ENCODE assay signal across 32 cellular contexts in the genomic region with DNA sequence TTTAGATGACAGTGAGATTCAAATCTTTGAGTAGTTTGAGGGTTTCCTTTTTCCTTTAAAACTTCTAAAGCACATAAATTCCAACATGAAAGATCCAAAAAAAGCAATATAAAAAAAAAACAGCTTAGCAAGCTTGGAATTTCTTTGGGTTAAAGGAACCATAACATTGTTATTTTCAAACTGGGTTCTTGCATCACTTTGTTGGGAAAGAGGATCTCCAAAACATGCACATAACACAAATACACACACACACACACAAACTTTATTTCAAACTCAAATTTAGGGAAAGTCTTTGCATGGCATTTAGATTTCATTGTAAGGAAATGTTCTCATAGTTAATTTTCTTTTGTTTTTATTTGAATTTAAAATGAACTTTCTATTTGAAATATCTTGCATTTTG.
"Had no signal": no experiment of that assay in that cellular context is flagged by ENCODE, and none has a peak within 500 bp of the region (broad histone marks: within the 10 kb centered on the region; RNA-seq: fewer than 3 reads in every experiment).

No MANE protein-coding gene starts in this region.

- H3K27me3 ChIP-seq: brain microvascular endothelial cell, MG63 had no signal

- H3K4me3 ChIP-seq: MG63 had no signal

- H3K9me3 ChIP-seq: MG63 had no signal

- H3K27ac ChIP-seq: brain microvascular endothelial cell, VCaP had no signal

- H3K36me3 ChIP-seq: brain microvascular endothelial cell, MG63 had no signal

- DNase-seq: activated B cell treated with CpG ODN at 0.5 μM for 24 hours; activated CD4-positive, alpha-beta memory T cell treated with anti-CD3 and anti-CD28 coated beads for 36 hours; activated CD4-positive, alpha-beta T cell treated with anti-CD3 and anti-CD28 coated beads for 4 hours; activated CD4-positive, alpha-beta T cell treated with anti-CD3 and anti-CD28 coated beads, Interleukin-2, amount 50 U/mL, for 1 hour; activated CD4-positive, CD25-positive, alpha-beta regulatory T cell treated with anti-CD3 and anti-CD28 coated beads, Interleukin-2, amount 50 U/mL, for 72 hours; activated CD8-positive, alpha-beta memory T cell treated with anti-CD3 and anti-CD28 coated beads, Interleukin-2, amount 50 U/mL, for 4 hours; activated gamma-delta T cell treated with Interleukin-2 at 50 U/mL for 16 hours; activated naive CD4-positive, alpha-beta T cell treated with anti-CD3 and anti-CD28 coated beads, Interleukin-2, amount 10 ng/mL, durations not matched to agents 7 days and 5 days; activated naive CD8-positive, alpha-beta T cell treated with anti-CD3 and anti-CD28 coated beads, Interleukin-2, amount 50 U/mL, for 24 hours; activated T-cell treated with anti-CD3 and anti-CD28 coated beads for 4 hours; activated T-cell treated with anti-CD3 and anti-CD28 coated beads, Interleukin-2, amount 50 U/mL, for 4 hours; amniotic stem cell; aorta; brain microvascular endothelial cell; Kasumi-1; KG1; MG63; NCI-H1048; NCI-H1105 treated with DMSO at 0.1 percent for 48 hours; NCI-H1436; NCI-H1694; NCI-H1930; NCI-H2081 treated with DMSO at 0.1 percent for 48 hours; NCI-H226; NCI-H446 treated with DMSO at 0.1 percent for 48 hours; NCI-H524; RPMI8226; SHP77 treated with DMSO at 0.1 percent for 48 hours; T-cell; T-helper 2 cell; T-helper 9 cell had no signal
